17 cellular contexts compared by ENCODE assay signal in genomic region chr16:976389-976931, GRCh38. TPM values are rescaled to one million over a fixed set of nuclear protein-coding genes. Genes with fewer than 3 reads are reported as not detected.
DNase-seq lines count a peak whose midpoint lies in the region; ATAC-seq lines count a peak whose summit lies in the region.
"Had no signal": no experiment of that assay in that cellular context is flagged by ENCODE, and none has a peak within 500 bp of the region (broad histone marks: within the 10 kb centered on the region; RNA-seq: fewer than 3 reads in every experiment).

No MANE protein-coding gene starts in this region.

- no peak overlapping the region for H3K4me3 Mint-ChIP-seq in activated T-cell treated with anti-CD3 and anti-CD28 coated beads, Interleukin-2, amount 50 U/mL, for 72 hours
- H3K4me3 Mint-ChIP-seq in activated T-cell treated with anti-CD3 and anti-CD28 coated beads, Interleukin-2, amount 50 U/mL, for 24 hours = no peak overlapping the region

- no peaks in the 10 kb centered on the region for H3K9me3 Mint-ChIP-seq in activated T-cell treated with anti-CD3 and anti-CD28 coated beads, Interleukin-2, amount 50 U/mL, for 72 hours
- no peaks in the 10 kb centered on the region for H3K9me3 Mint-ChIP-seq in activated T-cell treated with anti-CD3 and anti-CD28 coated beads, Interleukin-2, amount 50 U/mL, for 24 hours
- H3K9me3 Mint-ChIP-seq: activated T-helper 2 cell treated with anti-CD3 and anti-CD28 coated beads, Interferon-gamma antibody, Interleukin-2, Interleukin-4, amounts not matched to agents 10 μg/mL and 5 μg/mL and 100 μg/mL, durations not matched to agents 14 hours and 24 hours and 36 hours had no signal

- peaks cover 7% of the 10 kb centered on the region for H3K4me1 Mint-ChIP-seq in activated T-cell treated with anti-CD3 and anti-CD28 coated beads, Interleukin-2, amount 50 U/mL, for 72 hours (ENCODE audit: low read depth)
- peaks cover 11% of the 10 kb centered on the region for H3K4me1 Mint-ChIP-seq in activated T-cell treated with anti-CD3 and anti-CD28 coated beads, Interleukin-2, amount 50 U/mL, for 24 hours (ENCODE audit: low read depth)

- peak overlapping the region; percentile 99 for H3K27ac ChIP-seq in substantia nigra (ENCODE audit: low read depth, low read length, poor library complexity, severe bottlenecking)
- H3K27ac ChIP-seq: parathyroid adenoma had no signal

- H3K36me3 Mint-ChIP-seq in activated T-cell treated with anti-CD3 and anti-CD28 coated beads, Interleukin-2, amount 50 U/mL, for 72 hours (ENCODE audit: insufficient read depth in 2 of 2) = no peaks in the 10 kb centered on the region
- H3K36me3 Mint-ChIP-seq in activated T-cell treated with anti-CD3 and anti-CD28 coated beads, Interleukin-2, amount 50 U/mL, for 24 hours (ENCODE audit: low read depth) = no peaks in the 10 kb centered on the region

- no peaks in the 10 kb centered on the region for H3K27me3 Mint-ChIP-seq in activated T-cell treated with anti-CD3 and anti-CD28 coated beads, Interleukin-2, amount 50 U/mL, for 72 hours (ENCODE audit: low read depth)
- H3K27me3 Mint-ChIP-seq in activated T-cell treated with anti-CD3 and anti-CD28 coated beads, Interleukin-2, amount 50 U/mL, for 24 hours = peaks cover 4% of the 10 kb centered on the region

- ATAC-seq in activated T-cell treated with anti-CD3 and anti-CD28 coated beads, Interleukin-2, amount 50 U/mL, for 72 hours (replicated peaks in 1 of 2) = peak; percentile 27 to 48
- ATAC-seq in HG03196 (IDR thresholded peaks at IDR 0.05; ENCODE audit: unreplicated experiment) (no peak), GM21390 (IDR thresholded peaks at IDR 0.05; ENCODE audit: unreplicated experiment) (no peak)

- H3K27ac Mint-ChIP-seq in activated T-cell treated with anti-CD3 and anti-CD28 coated beads, Interleukin-2, amount 50 U/mL, for 72 hours = no peak overlapping the region
- no peak overlapping the region for H3K27ac Mint-ChIP-seq in activated T-cell treated with anti-CD3 and anti-CD28 coated beads, Interleukin-2, amount 50 U/mL, for 24 hours
- H3K27ac Mint-ChIP-seq: activated T-helper 2 cell treated with anti-CD3 and anti-CD28 coated beads, Interferon-gamma antibody, Interleukin-2, Interleukin-4, amounts not matched to agents 10 μg/mL and 5 μg/mL and 100 μg/mL, durations not matched to agents 14 hours and 24 hours and 36 hours had no signal

- peak; percentile 35 to 53 for DNase-seq in activated T-cell treated with anti-CD3 and anti-CD28 coated beads, Interleukin-2, amount 50 U/mL, for 72 hours
- DNase-seq in activated T-cell treated with anti-CD3 and anti-CD28 coated beads, Interleukin-2, amount 50 U/mL, for 24 hours = no peak
- DNase-seq in activated naive CD4-positive, alpha-beta T cell treated with Interleukin-2 at 50 U/mL for 16 hours = peak; percentile 20
- DNase-seq in myocyte (ENCODE audit: low read depth) = peak; percentile 78
- no peak for DNase-seq in substantia nigra (lab: John Stamatoyannopoulos, UW)
- no peak for DNase-seq in globus pallidus (ENCODE audit: low spot score)
- DNase-seq: Caco-2; effector memory CD4-positive, alpha-beta T cell; GDM1; mesenchymal stem cell; MG63; NCI-H2029 treated with DMSO at 0.1 percent for 48 hours; NCI-H748 treated with DMSO at 0.1 percent for 48 hours had no signal

RNA-seq across cellular contexts. Expression of gene SOX8, which starts 5.1 kb away (rescaled TPM):
- 1 to 10 TPM; 1.8 to 2.1 TPM for total RNA-seq in activated T-cell treated with anti-CD3 and anti-CD28 coated beads, Interleukin-2, amount 50 U/mL, for 72 hours
- total RNA-seq in myocyte = 53.9 and 116 TPM in 2 replicates
- 18.8 TPM for polyA plus RNA-seq in myocyte (2012)

RNA-seq across cellular contexts. Expression of gene LMF1, which starts 5.7 kb away (rescaled TPM):
- total RNA-seq in activated T-cell treated with anti-CD3 and anti-CD28 coated beads, Interleukin-2, amount 50 U/mL, for 72 hours = 10 to 100 TPM; 26.9 to 33.2 TPM
- 67.9 and 74.3 TPM in 2 replicates for total RNA-seq in myocyte
- polyA plus RNA-seq in myocyte (2012) = 39.2 TPM

Comparison
In these comparisons a context has a peak if more than half of its experiments do, and no peak if none do; other contexts are left out.
1. DNase-seq: peak in activated T-cell treated with anti-CD3 and anti-CD28 coated beads, Interleukin-2, amount 50 U/mL, for 72 hours (2 of 2), activated naive CD4-positive, alpha-beta T cell treated with Interleukin-2 at 50 U/mL for 16 hours (single experiment) and myocyte (single experiment); none in activated T-cell treated with anti-CD3 and anti-CD28 coated beads, Interleukin-2, amount 50 U/mL, for 24 hours (single experiment), substantia nigra (0 of 49) and globus pallidus (single experiment).
2. ATAC-seq: peak in activated T-cell treated with anti-CD3 and anti-CD28 coated beads, Interleukin-2, amount 50 U/mL, for 72 hours (2 of 2); none in HG03196 (single experiment) and GM21390 (single experiment).
3. RNA of gene SOX8, which starts 5.1 kb away (total RNA-seq): 53.9 to 116 TPM in myocyte; 1.8 to 2.1 TPM in activated T-cell treated with anti-CD3 and anti-CD28 coated beads, Interleukin-2, amount 50 U/mL, for 72 hours; every median in the first group is over 10 times any median in the second.